ENCODE assay signal across 32 cellular contexts in the genomic region with DNA sequence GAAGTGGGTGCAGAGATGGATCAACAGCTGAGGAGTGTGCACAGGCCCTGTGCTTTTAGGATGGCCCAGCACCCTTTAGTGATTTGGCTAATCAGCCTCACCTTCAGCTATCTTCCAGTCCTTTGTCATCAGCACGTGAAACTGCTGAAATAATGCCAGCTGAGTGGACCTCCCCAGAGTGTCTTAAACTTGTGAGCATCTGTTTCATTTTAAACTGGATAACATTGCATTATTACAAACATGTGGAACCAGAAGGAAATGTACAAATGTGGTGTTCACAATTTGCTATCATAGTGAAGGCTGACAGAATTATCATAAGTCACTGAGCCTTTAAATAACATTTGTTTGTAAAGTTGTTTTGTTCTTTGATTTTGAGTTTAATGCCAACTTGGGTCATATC. TPM values are rescaled to one million over a fixed set of nuclear protein-coding genes. Genes with fewer than 3 reads are reported as not detected.
A peak's percentile ranks its signal among the peaks of the same experiment; 100 is the strongest.
DNase-seq lines count a peak whose midpoint lies in the region; ATAC-seq, FAIRE-seq and TF ChIP-seq lines count a peak whose summit lies in the region.
"Had no signal": no experiment of that assay in that cellular context is flagged by ENCODE, and none has a peak within 500 bp of the region (broad histone marks: within the 10 kb centered on the region; RNA-seq: fewer than 3 reads in every experiment).

No MANE protein-coding gene starts in this region.

- no peaks in the 10 kb centered on the region for H3K36me3 ChIP-seq in H1 (ENCODE audit: control insufficient read depth in 2 of 4, insufficient read depth in 4 of 4, low read length in 3 of 4)
- H3K36me3 ChIP-seq in gastroesophageal sphincter, result no peaks in the 10 kb centered on the region
- H3K36me3 ChIP-seq in uterus, result no peaks in the 10 kb centered on the region
- H3K36me3 ChIP-seq: spleen, tibial artery had no signal

- H4K5ac ChIP-seq in H1 (ENCODE audit: insufficient read length, low read depth, low read length), result no peak overlapping the region

- H3K4me3 ChIP-seq in H1 (ENCODE audit: extremely low read depth in 1 of 4, insufficient read depth in 2 of 4, low read depth in 3 of 4, low read length in 4 of 4) (no peak overlapping the region), gastroesophageal sphincter (no peak overlapping the region), uterus (no peak overlapping the region)
- H3K4me3 ChIP-seq: spleen, tibial artery had no signal

- no peak overlapping the region for H2AFZ ChIP-seq in H1 (ENCODE audit: low read length)

- H4K91ac ChIP-seq in H1 (replicated peaks; ENCODE audit: insufficient read length, low read length), result no peak overlapping the region

- no peak overlapping the region for H2BK15ac ChIP-seq in H1 (ENCODE audit: low read length)

- WGBS in H1 (ENCODE audit: extremely low coverage in 1 of 2, insufficient coverage in 1 of 2, insufficient read length in 1 of 2, insufficient replicate concordance in 2 of 2, low coverage in 1 of 2, low lambda C conversion rate in 2 of 2, missing lambda C conversion rate in 1 of 2), 2 experiments, result 80% methylated on average over 1 of the region's 1 CpG; no CpG with 5 or more reads in 1 of the 2 experiments
- 47% methylated on average over 1 of the region's 1 CpG; no CpG with 5 or more reads in 1 of the 2 donors for WGBS in gastroesophageal sphincter (ENCODE audit: low coverage in 1 of 2), 2 donors

- H3K79me2 ChIP-seq in H1 (ENCODE audit: control insufficient read depth in 1 of 2, insufficient read depth in 2 of 2, low read length in 2 of 2), result no peaks in the 10 kb centered on the region

- no peak for TF ChIP-seq RAD21 in H1 (IDR thresholded peaks at IDR 0.05 in 1 of 2, conservative IDR thresholded peaks at IDR 0.05 in 1 of 2; ENCODE audit: low read depth in 2 of 2, low read length in 2 of 2)

- no peak for ATAC-seq in gastroesophageal sphincter
- ATAC-seq in GM21515 (IDR thresholded peaks at IDR 0.05; ENCODE audit: unreplicated experiment), result no peak
- ATAC-seq: stimulated activated naive CD8-positive, alpha-beta T cell treated with anti-CD3 and anti-CD28 coated beads, Interleukin-15, Interleukin-2, amounts not matched to agents 100 U/mL and 50 U/mL, for 24 hours; T-cell had no signal

- H3K27me3 ChIP-seq in H1 (replicated peaks in 1 of 4; ENCODE audit: control insufficient read depth in 3 of 4, extremely low read depth in 1 of 4, insufficient read depth in 3 of 4, low read length in 3 of 4) (no peaks in the 10 kb centered on the region), gastroesophageal sphincter (no peaks in the 10 kb centered on the region), uterus (no peaks in the 10 kb centered on the region)
- H3K27me3 ChIP-seq: spleen, tibial artery had no signal

- POLR2A ChIA-PET in H1 (lab: Charles Lee; ENCODE audit: partially characterized antibody) (no interaction called here), RWPE1 (lab: Yijun Ruan, JAX; ENCODE audit: low non-redundant PET) (no interaction called here)

- H2BK120ac ChIP-seq in H1 (replicated peaks; ENCODE audit: low read depth, low read length), result no peak overlapping the region

- H3K4me1 ChIP-seq in H1 (replicated peaks in 1 of 4; ENCODE audit: control insufficient read depth in 3 of 4, insufficient read depth in 4 of 4, low read length in 3 of 4) (peaks cover 0 to 7% (median 1%) of the 10 kb centered on the region in 4 experiments; a peak in 2 of 7 replicates), gastroesophageal sphincter (peaks cover 0 to 78% (median 15%) of the 10 kb centered on the region in 3 donors), uterus (no peaks in the 10 kb centered on the region)
- H3K4me1 ChIP-seq: tibial artery had no signal

- no peak overlapping the region for H2BK20ac ChIP-seq in H1 (ENCODE audit: low read length)

- TF ChIP-seq EP300 in H1 (IDR thresholded peaks at IDR 0.05; ENCODE audit: borderline replicate concordance in 1 of 2, low read depth in 2 of 2, low read length in 2 of 2) (no peak), gastroesophageal sphincter (IDR thresholded peaks at IDR 0.05) (no peak)

- TF ChIP-seq CTCF in H1 (IDR thresholded peaks at IDR 0.05; ENCODE audit: control extremely low read depth in 1 of 3, insufficient read depth in 1 of 3, low read depth in 1 of 3, low read length in 3 of 3) (no peak), gastroesophageal sphincter (IDR thresholded peaks at IDR 0.05) (no peak), uterus (IDR thresholded peaks at IDR 0.05) (no peak), RWPE1 (conservative IDR thresholded peaks at IDR 0.05; ENCODE audit: low read depth) (no peak), osteocyte (IDR thresholded peaks at IDR 0.05) (no peak)

- H3K56ac ChIP-seq in H1 (replicated peaks; ENCODE audit: insufficient read length, low read depth, low read length), result no peak overlapping the region

- H3K27ac ChIP-seq in H1 (ENCODE audit: low read depth, low read length) (no peak overlapping the region), gastroesophageal sphincter (peak overlapping the region; percentile 29 to 82 (median 77)), uterus (peak overlapping the region in 1 of 2 donors; percentile 65), RWPE1 (no peak overlapping the region)
- H3K27ac ChIP-seq: spleen, tibial artery had no signal

- no peaks in the 10 kb centered on the region for H3K9me3 ChIP-seq in H1 (ENCODE audit: insufficient read depth in 2 of 2, low read depth in 1 of 2, low read length in 1 of 2)
- no peaks in the 10 kb centered on the region for H3K9me3 ChIP-seq in gastroesophageal sphincter
- H3K9me3 ChIP-seq in uterus, result no peaks in the 10 kb centered on the region
- H3K9me3 ChIP-seq: spleen, tibial artery had no signal

- no peak overlapping the region for H2BK12ac ChIP-seq in H1 (ENCODE audit: low read depth, low read length)

- intact Hi-C loops in uterus (cut with DNase I; ENCODE audit: low total_unique reads), result no loop called here

- no peaks in the 10 kb centered on the region; the same call in 1 of the 2 replicates for H3K79me1 ChIP-seq in H1 (ENCODE audit: low read depth, low read length)

- no peak overlapping the region for H3K4ac ChIP-seq in H1 (replicated peaks; ENCODE audit: insufficient read length, low read depth, low read length)

- H3K27ac Mint-ChIP-seq in osteocyte (ENCODE audit: unreplicated experiment), result no peak overlapping the region
- H3K27ac Mint-ChIP-seq: T-cell had no signal

- H3K23ac ChIP-seq in H1 (ENCODE audit: insufficient read length), result no peak overlapping the region

- no peak overlapping the region for H2BK5ac ChIP-seq in H1 (ENCODE audit: low read depth, low read length)

- peak overlapping the region; percentile 57; the same call in 1 of the 2 replicates for H2AK5ac ChIP-seq in H1 (ENCODE audit: low read depth, low read length)

- peak; percentile 19 for FAIRE-seq in H1 (lab: Jason Lieb, UNC)
- FAIRE-seq: TTC549 had no signal

- H3K18ac ChIP-seq in H1 (ENCODE audit: extremely low read depth, low read length), result no peak overlapping the region

- CTCF ChIA-PET in H1 (lab: Charles Lee; ENCODE audit: partially characterized antibody), result interaction anchor here (1.3 to 4.1 kb wide), 7 partner anchors 14 to 36 kb away, joined by 3 to 32 read pairs (median 5); no protein-coding TSS in a partner anchor
- CTCF ChIA-PET in RWPE1 (lab: Yijun Ruan, JAX), result interaction anchor here (0.5 to 0.7 kb wide), 3 partner anchors 35 to 595 kb away, joined by 3 read pairs; no protein-coding TSS in a partner anchor

- H3K4me1 Mint-ChIP-seq in osteocyte (ENCODE audit: unreplicated experiment), result no peaks in the 10 kb centered on the region

- H3K23me2 ChIP-seq in H1 (ENCODE audit: low read depth, low read length), result no peaks in the 10 kb centered on the region; the same call in 1 of the 2 replicates

- H3K4me3 Mint-ChIP-seq in osteocyte (ENCODE audit: unreplicated experiment), result no peak overlapping the region
- H3K4me3 Mint-ChIP-seq: dendritic cell treated with granulocyte-macrophage colony-stimulating factor and Interleukin-4, amounts not matched to agents 40 ng/mL and 50 ng/mL, for 4 days; T-cell had no signal

- no peaks in the 10 kb centered on the region for H3K36me3 Mint-ChIP-seq in osteocyte (ENCODE audit: unreplicated experiment)
- H3K36me3 Mint-ChIP-seq: T-cell had no signal

- H4K8ac ChIP-seq in H1 (ENCODE audit: extremely low read depth, insufficient read depth, low read length), result peak overlapping the region; percentile 3; the same call in 1 of the 2 replicates

- peaks cover 3% of the 10 kb centered on the region for H3K27me3 Mint-ChIP-seq in osteocyte (ENCODE audit: unreplicated experiment)
- H3K27me3 Mint-ChIP-seq: dendritic cell treated with granulocyte-macrophage colony-stimulating factor and Interleukin-4, amounts not matched to agents 40 ng/mL and 50 ng/mL, for 4 days had no signal

- H3K9me3 Mint-ChIP-seq in osteocyte (ENCODE audit: unreplicated experiment), result no peaks in the 10 kb centered on the region
- H3K9me3 Mint-ChIP-seq: dendritic cell treated with granulocyte-macrophage colony-stimulating factor and Interleukin-4, amounts not matched to agents 40 ng/mL and 50 ng/mL, for 4 days; T-cell had no signal

- TF ChIP-seq POLR2A in H1 (IDR thresholded peaks at IDR 0.05; ENCODE audit: control extremely low read depth in 1 of 2, low read depth in 2 of 2, low read length in 2 of 2), result no peak
- TF ChIP-seq POLR2A in gastroesophageal sphincter (IDR thresholded peaks at IDR 0.05), result no peak
- TF ChIP-seq POLR2A in uterus (IDR thresholded peaks at IDR 0.05), result no peak

- no peak overlapping the region for H3K9ac ChIP-seq in H1 (replicated peaks in 1 of 4; ENCODE audit: extremely low read depth in 1 of 4, low read depth in 3 of 4, low read length in 3 of 4)

- peak; percentile 44 for DNase-seq in NCI-H2171 treated with DMSO at 0.1 percent for 48 hours (lab: John Stamatoyannopoulos, UW)
- DNase-seq in NCI-H2171 (lab: John Stamatoyannopoulos, UW), result no peak
- no peak for DNase-seq in H1 (ENCODE audit: low read depth in 1 of 2, low spot score in 2 of 2)
- peak; percentile 20 to 40 for DNase-seq in uterus
- no peak for DNase-seq in RWPE1 (ENCODE audit: low spot score)
- no peak for DNase-seq in osteocyte (ENCODE audit: extremely low spot score, unreplicated experiment)
- DNase-seq: 8988T; activated CD4-positive, alpha-beta T cell treated with anti-CD3 and anti-CD28 coated beads for 1 hour; activated naive CD4-positive, alpha-beta T cell treated with Interleukin-2 at 50 U/mL for 16 hours; activated T-cell treated with anti-CD3 and anti-CD28 coated beads, Interleukin-2, amount 50 U/mL, for 48 hours; C1 segment of cervical spinal cord; Calu3; caudate nucleus; HCEC 1CT; KG1; mammary epithelial cell; NCI-H1694; NCI-H774; retina; SIG-M5; spleen; stimulated activated CD4-positive, alpha-beta T cell treated with anti-CD3 and anti-CD28 coated beads, Interleukin-4, amount 100 ng/mL, for 24 hours; stimulated activated naive CD8-positive, alpha-beta T cell treated with anti-CD3 and anti-CD28 coated beads, Interleukin-15, Interleukin-2, amounts not matched to agents 100 U/mL and 50 U/mL, for 24 hours; T-cell; tibial artery had no signal

- H3K4me2 ChIP-seq in H1 (ENCODE audit: insufficient read depth in 1 of 2, low read depth in 2 of 2, low read length in 2 of 2), result no peak overlapping the region

- H4K20me1 ChIP-seq in H1 (replicated peaks in 1 of 2; ENCODE audit: control insufficient read depth in 1 of 2, insufficient read depth in 2 of 2, low read length in 2 of 2), result no peaks in the 10 kb centered on the region

- H3K14ac ChIP-seq in H1 (ENCODE audit: insufficient read length), result no peak overlapping the region

RNA-seq across cellular contexts. Expression of a gene that starts 15.2 kb away (rescaled TPM):
- total RNA-seq in H1 (2021; fragmentation: NEBNext Ultra II Directional; extraction: Animal tissue kit (Norgen Biotek cat#: 25700)), result not detected in 2 replicates
- polyA plus RNA-seq in H1 (2011; rRNA removed), result not detected in 2 replicates
- not detected for polyA plus RNA-seq in H1 (2011; cell fraction: cytosol; rRNA removed)
- not detected for polyA plus RNA-seq in H1 (2011; cell fraction: nucleus; rRNA removed)
- polyA plus RNA-seq in H1 (2012, experiment 1 of 2), result 0.07 to 0.09 TPM in 2 of 4 replicates, not detected in the others
- polyA plus RNA-seq in H1 (2012, experiment 2 of 2), result not detected
- polyA plus RNA-seq in H1 (2013, experiment 1 of 2), result not detected
- not detected for polyA plus RNA-seq in H1 (2013, experiment 2 of 2)
- polyA minus RNA-seq in H1 (2011; rRNA and poly(A)+ RNA removed), result not detected in 2 replicates
- not detected for polyA minus RNA-seq in H1 (2011; cell fraction: cytosol; rRNA and poly(A)+ RNA removed)
- not detected for polyA minus RNA-seq in H1 (2011; cell fraction: nucleus; rRNA and poly(A)+ RNA removed)
- total RNA-seq in gastroesophageal sphincter (10 to 100 TPM in 3 of 4 donors, 1 to 10 TPM in 1; 1.8 to 90.5 (median 16.2) TPM), uterus (1 to 10 TPM in 1 of 4 donors, under 1 TPM in 3; 0.51 to 2.6 (median 0.61) TPM), osteocyte (not detected in 2 replicates)
- total RNA-seq: Calu3, glomerular endothelial cell, HT1080, mammary epithelial cell had no signal
- polyA plus RNA-seq: mammary epithelial cell had no signal

RNA-seq across cellular contexts. Expression of a gene that starts 53.5 kb away (rescaled TPM):
- total RNA-seq in H1 (2021; fragmentation: NEBNext Ultra II Directional; extraction: Animal tissue kit (Norgen Biotek cat#: 25700)), result not detected in 2 replicates
- polyA plus RNA-seq in H1 (2011; rRNA removed), result 0.05 and 0.06 TPM in 2 replicates
- polyA plus RNA-seq in H1 (2011; cell fraction: cytosol; rRNA removed), result not detected
- not detected for polyA plus RNA-seq in H1 (2011; cell fraction: nucleus; rRNA removed)
- 0.11 to 0.31 TPM (median 0.27 TPM) in 3 of 4 replicates, not detected in the other for polyA plus RNA-seq in H1 (2012, experiment 1 of 2)
- polyA plus RNA-seq in H1 (2012, experiment 2 of 2), result not detected
- polyA plus RNA-seq in H1 (2013, experiment 1 of 2), result 0.12 TPM
- 0.22 TPM for polyA plus RNA-seq in H1 (2013, experiment 2 of 2)
- polyA minus RNA-seq in H1 (2011; rRNA and poly(A)+ RNA removed), result not detected in 2 replicates
- polyA minus RNA-seq in H1 (2011; cell fraction: cytosol; rRNA and poly(A)+ RNA removed), result not detected
- 0.60 TPM for polyA minus RNA-seq in H1 (2011; cell fraction: nucleus; rRNA and poly(A)+ RNA removed)
- 1 to 10 TPM in 1 of 4 donors, not detected in 3; 3.5 TPM for total RNA-seq in gastroesophageal sphincter
- under 1 TPM in 1 of 4 donors, not detected in 3; 0.21 TPM for total RNA-seq in uterus
- total RNA-seq in osteocyte, result not detected in 2 replicates
- total RNA-seq: omental fat pad, spleen, T-cell had no signal
- polyA plus RNA-seq: spleen had no signal

Comparison
In these comparisons a context has a peak if more than half of its experiments do, and no peak if none do; other contexts are left out.
1. DNase-seq: peak in NCI-H2171 treated with DMSO at 0.1 percent for 48 hours (single experiment) and uterus (2 of 2); none in NCI-H2171 (single experiment), H1 (0 of 2), RWPE1 (single experiment) and osteocyte (single experiment).
2. H3K27ac ChIP-seq: peak in gastroesophageal sphincter (4 of 4); none in H1 (single experiment) and RWPE1 (single experiment).